8 cellular contexts compared by ENCODE assay signal in the genomic region with DNA sequence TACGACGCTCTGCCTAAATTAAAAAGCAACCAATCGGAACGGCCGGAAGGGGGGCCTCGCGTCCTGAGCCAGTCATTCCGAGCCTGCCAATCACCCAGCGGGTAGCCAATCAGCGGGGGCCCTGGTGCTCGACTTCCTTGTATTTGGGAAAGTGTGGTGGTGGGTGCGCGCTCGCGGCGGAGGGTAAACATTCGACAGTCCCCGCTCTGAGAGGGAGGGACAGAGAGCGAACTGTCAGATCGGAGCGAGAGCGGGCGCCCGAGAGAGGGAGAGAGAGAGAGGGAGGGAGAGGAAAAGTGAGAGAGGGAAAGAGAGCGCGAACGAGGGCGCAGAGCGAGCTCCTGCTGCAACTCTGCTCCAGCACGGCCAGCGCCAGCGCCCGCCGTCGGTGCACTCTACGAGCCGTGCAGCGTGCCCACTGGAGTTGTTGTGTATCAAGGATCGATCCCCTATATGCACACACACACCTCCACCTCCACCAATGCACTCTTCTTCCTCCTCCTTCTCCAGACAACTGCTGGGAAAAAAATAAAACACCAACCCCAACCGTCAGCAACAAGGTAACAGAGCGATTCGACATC. TPM values are rescaled to one million over a fixed set of nuclear protein-coding genes. Genes with fewer than 3 reads are reported as not detected.
A peak's percentile ranks its signal among the peaks of the same experiment; 100 is the strongest.
DNase-seq lines count a peak whose midpoint lies in the region; ATAC-seq and TF ChIP-seq lines count a peak whose summit lies in the region.

TSS of gene POU3F3 (plus strand) at position 190 of the 581 bp plus-strand sequence. CDS start 1,396 bp downstream, outside the sequence.

- H3K9me3 ChIP-seq in ascending aorta: no peaks in the 10 kb centered on the region
- no peaks in the 10 kb centered on the region for H3K9me3 ChIP-seq in iPS-18a (ENCODE audit: control insufficient read depth, low read depth, low read length)
- H3K9me3 ChIP-seq in skeletal muscle satellite cell (replicated peaks; ENCODE audit: low read length): no peaks in the 10 kb centered on the region

- H3K27me3 Mint-ChIP-seq in activated CD4-positive, alpha-beta T cell treated with anti-CD3 and anti-CD28 coated beads, Interleukin-2, amount 10 ng/mL, durations not matched to agents 7 days and 5 days: peaks cover 75% of the 10 kb centered on the region

- H3K27ac Mint-ChIP-seq in activated CD4-positive, alpha-beta T cell treated with anti-CD3 and anti-CD28 coated beads, Interleukin-2, amount 10 ng/mL, durations not matched to agents 7 days and 5 days: peak within 1 kb of the TSS; percentile 89

- ATAC-seq in GM18511 (IDR thresholded peaks at IDR 0.05; ENCODE audit: unreplicated experiment): no peak

- no peaks in the 10 kb centered on the region for H3K36me3 ChIP-seq in ascending aorta
- H3K36me3 ChIP-seq in iPS-18a (ENCODE audit: control insufficient read depth, low read depth, low read length): no peaks in the 10 kb centered on the region
- no peaks in the 10 kb centered on the region for H3K36me3 ChIP-seq in skeletal muscle satellite cell (ENCODE audit: insufficient read depth, low read length)

- POLR2A ChIA-PET in activated CD4-positive, alpha-beta T cell treated with anti-CD3 and anti-CD28 coated beads, Interleukin-2, amount 10 ng/mL, durations not matched to agents 7 days and 5 days (lab: Charles Lee): no interaction called here

- CTCF ChIA-PET in activated CD4-positive, alpha-beta T cell treated with anti-CD3 and anti-CD28 coated beads, Interleukin-2, amount 10 ng/mL, durations not matched to agents 7 days and 5 days (lab: Charles Lee): interaction anchor here (0.7 to 1.1 kb wide), 2 partner anchors 9 to 13 kb away, joined by 3 read pairs; no protein-coding TSS in a partner anchor

- H3K4me3 ChIP-seq in ascending aorta (peak within 1 kb of the TSS; percentile 53 to 73), iPS-18a (ENCODE audit: low read length) (peak within 1 kb of the TSS; percentile 78), skeletal muscle satellite cell (ENCODE audit: low read length) (peak within 1 kb of the TSS; percentile 61)

- H3K36me3 Mint-ChIP-seq in activated CD4-positive, alpha-beta T cell treated with anti-CD3 and anti-CD28 coated beads, Interleukin-2, amount 10 ng/mL, durations not matched to agents 7 days and 5 days (ENCODE audit: low read depth): peaks cover 5% of the 10 kb centered on the region

- H3K4me2 ChIP-seq in skeletal muscle satellite cell (ENCODE audit: low read length): peak within 1 kb of the TSS; percentile 77

- DNase-seq in activated CD4-positive, alpha-beta T cell treated with anti-CD3 and anti-CD28 coated beads, Interleukin-2, amount 10 ng/mL, durations not matched to agents 7 days and 5 days: peak; percentile 32
- DNase-seq in activated CD4-positive, alpha-beta T cell treated with anti-CD3 and anti-CD28 coated beads, Interleukin-2, amount 50 U/mL, for 1 hour: no peak
- DNase-seq in NCI-H526 treated with DMSO at 0.1 percent for 48 hours (lab: John Stamatoyannopoulos, UW) (peak; percentile 80), ascending aorta (ENCODE audit: low spot score in 2 of 2) (peak; percentile 60 to 92), KG1 (lab: John Stamatoyannopoulos, UW) (no peak)

- H3K27me3 ChIP-seq in ascending aorta (peaks cover 19% of the 10 kb centered on the region), iPS-18a (ENCODE audit: control insufficient read depth, insufficient read depth, low read length) (peaks cover 84% of the 10 kb centered on the region), skeletal muscle satellite cell (ENCODE audit: control insufficient read depth, insufficient read depth, low read length) (peaks cover 77% of the 10 kb centered on the region)

- peak within 1 kb of the TSS; percentile 73 for H3K4me3 Mint-ChIP-seq in activated CD4-positive, alpha-beta T cell treated with anti-CD3 and anti-CD28 coated beads, Interleukin-2, amount 10 ng/mL, durations not matched to agents 7 days and 5 days

- peak within 1 kb of the TSS; percentile 37 to 61 for H3K27ac ChIP-seq in ascending aorta
- H3K27ac ChIP-seq in iPS-18a (ENCODE audit: low read length): no peak within 1 kb of the TSS

- intact Hi-C loops in ascending aorta (cut with DNase I): loop anchor here (2.0 kb wide), 1 partner anchor 183 kb away; no protein-coding TSS in a partner anchor

- peaks cover 0 to 8% of the 10 kb centered on the region in 2 donors for H3K4me1 ChIP-seq in ascending aorta
- H3K4me1 ChIP-seq in iPS-18a (ENCODE audit: control insufficient read depth, low read depth, low read length): peaks cover 41% of the 10 kb centered on the region
- H3K4me1 ChIP-seq in skeletal muscle satellite cell (ENCODE audit: control insufficient read depth, insufficient read depth, low read length): no peaks in the 10 kb centered on the region

- peaks cover 36% of the 10 kb centered on the region for H3K4me1 Mint-ChIP-seq in activated CD4-positive, alpha-beta T cell treated with anti-CD3 and anti-CD28 coated beads, Interleukin-2, amount 10 ng/mL, durations not matched to agents 7 days and 5 days

- TF ChIP-seq CTCF in ascending aorta (IDR thresholded peaks at IDR 0.05): no peak

- H3K9me3 Mint-ChIP-seq in activated CD4-positive, alpha-beta T cell treated with anti-CD3 and anti-CD28 coated beads, Interleukin-2, amount 10 ng/mL, durations not matched to agents 7 days and 5 days: no peaks in the 10 kb centered on the region

- H3K9ac ChIP-seq in iPS-18a (ENCODE audit: low read length): peak within 1 kb of the TSS; percentile 54
- H3K9ac ChIP-seq in skeletal muscle satellite cell (ENCODE audit: low read depth, low read length): no peak within 1 kb of the TSS

RNA-seq across cellular contexts. Expression of gene POU3F3, which starts in this region (rescaled TPM):
- not detected for total RNA-seq in activated CD4-positive, alpha-beta T cell treated with anti-CD3 and anti-CD28 coated beads, Interleukin-2, amount 10 ng/mL, durations not matched to agents 7 days and 5 days
- 0.21 TPM for total RNA-seq in ascending aorta
- total RNA-seq in skeletal muscle satellite cell (2012; rRNA removed): 0.44 and 1.3 TPM in 2 replicates

Comparison
In these comparisons a context has a peak if more than half of its experiments do, and no peak if none do; other contexts are left out.
1. Peak in DNase-seq in activated CD4-positive, alpha-beta T cell treated with anti-CD3 and anti-CD28 coated beads, Interleukin-2, amount 10 ng/mL, durations not matched to agents 7 days and 5 days; RNA of the gene not detected or under 1 TPM.
2. Peak in DNase-seq, H3K4me3 ChIP-seq and H3K27ac ChIP-seq in ascending aorta; RNA of the gene not detected or under 1 TPM.